Comparison of ENCODE assay signal across 16 cellular contexts in genomic region chr10:101285519-101286070, GRCh38. TPM values are rescaled to one million over a fixed set of nuclear protein-coding genes. Genes with fewer than 3 reads are reported as not detected.
DNase-seq lines count a peak whose midpoint lies in the region; ATAC-seq and TF ChIP-seq lines count a peak whose summit lies in the region.
"Had no signal": no experiment of that assay in that cellular context is flagged by ENCODE, and none has a peak within 500 bp of the region (broad histone marks: within the 10 kb centered on the region; RNA-seq: fewer than 3 reads in every experiment).

No MANE protein-coding gene starts in this region.

- no peaks in the 10 kb centered on the region for H3K36me3 ChIP-seq in iPS-20b (ENCODE audit: insufficient read depth, low read depth, low read length)
- no peaks in the 10 kb centered on the region for H3K36me3 ChIP-seq in CD8-positive, alpha-beta T cell (ENCODE audit: insufficient read depth, low read length)
- H3K36me3 ChIP-seq in esophagus squamous epithelium, result no peaks in the 10 kb centered on the region
- H3K36me3 ChIP-seq: gastrocnemius medialis had no signal

- no peak overlapping the region for H3K4me3 Mint-ChIP-seq in CD8-positive, alpha-beta T cell
- H3K4me3 Mint-ChIP-seq: activated naive CD4-positive, alpha-beta T cell treated with anti-CD3 and anti-CD28 coated beads for 36 hours; B cell; stimulated activated naive B cell treated with anti-CD40 and anti-IgM and Interleukin-4, amounts not matched to agents 10 μg/mL and 1 μg/mL and 100 μg/mL, for 72 hours had no signal

- H3K27ac ChIP-seq in iPS-20b (ENCODE audit: low read length) (no peak overlapping the region), esophagus squamous epithelium (no peak overlapping the region)
- H3K27ac ChIP-seq in CD8-positive, alpha-beta T cell (ENCODE audit: low read depth, low read length), result no peak overlapping the region
- H3K27ac ChIP-seq: gastrocnemius medialis had no signal

- H3K36me3 Mint-ChIP-seq in CD8-positive, alpha-beta T cell, result no peaks in the 10 kb centered on the region
- H3K36me3 Mint-ChIP-seq: stimulated activated naive B cell treated with anti-CD40 and anti-IgM and Interleukin-4, amounts not matched to agents 10 μg/mL and 1 μg/mL and 100 μg/mL, for 72 hours had no signal

- H3K9ac ChIP-seq in iPS-20b (ENCODE audit: low read depth, low read length), result no peak overlapping the region

- peaks cover 41% of the 10 kb centered on the region for H3K4me1 ChIP-seq in iPS-20b (ENCODE audit: insufficient read depth, low read length)
- peaks cover 5% of the 10 kb centered on the region for H3K4me1 ChIP-seq in CD8-positive, alpha-beta T cell (ENCODE audit: insufficient read depth, low read length)
- peaks cover 0 to 21% (median 0%) of the 10 kb centered on the region in 3 donors for H3K4me1 ChIP-seq in esophagus squamous epithelium
- H3K4me1 ChIP-seq: gastrocnemius medialis had no signal

- H3K27ac Mint-ChIP-seq in CD8-positive, alpha-beta T cell, result no peak overlapping the region
- H3K27ac Mint-ChIP-seq: activated naive CD4-positive, alpha-beta T cell treated with anti-CD3 and anti-CD28 coated beads for 36 hours; B cell; stimulated activated naive B cell treated with anti-CD40 and anti-IgM and Interleukin-4, amounts not matched to agents 10 μg/mL and 1 μg/mL and 100 μg/mL, for 72 hours had no signal

- H3K27me3 Mint-ChIP-seq in CD8-positive, alpha-beta T cell (ENCODE audit: low read depth), result peaks cover 81% of the 10 kb centered on the region

- 3 to 4% methylated on average over 5 of the region's 15 CpGs for WGBS in esophagus squamous epithelium, 2 donors

- intact Hi-C loops in CD8-positive, alpha-beta T cell (cut with DNase I, micrococcal nuclease), result no loop called here
- intact Hi-C loops in esophagus squamous epithelium (cut with DNase I), result loop anchor here (5.0 kb wide), 1 partner anchor 68 kb away; no protein-coding TSS in a partner anchor

- peak; percentile 55 for DNase-seq in DMS153 treated with DMSO at 0.1 percent for 48 hours (lab: John Stamatoyannopoulos, UW; ENCODE audit: unreplicated experiment)
- DNase-seq in NCI-H1105 treated with DMSO at 0.1 percent for 48 hours (lab: John Stamatoyannopoulos, UW), result peak; percentile 82
- peak; percentile 15 for DNase-seq in NCI-H526 treated with DMSO at 0.1 percent for 48 hours (lab: John Stamatoyannopoulos, UW)
- DNase-seq in CD8-positive, alpha-beta T cell, result no peak
- no peak for DNase-seq in esophagus squamous epithelium (lab: John Stamatoyannopoulos, UW)
- DNase-seq: activated naive CD4-positive, alpha-beta T cell treated with anti-CD3 and anti-CD28 coated beads for 36 hours; gastrocnemius medialis; stimulated activated CD4-positive, alpha-beta T cell treated with anti-CD3 and anti-CD28 coated beads, Interleukin-4, amount 100 ng/mL, for 4 hours; stimulated activated naive B cell treated with anti-CD40 and anti-IgM and Interleukin-4, amounts not matched to agents 10 μg/mL and 1 μg/mL and 100 μg/mL, for 72 hours had no signal

- peak overlapping the region; percentile 36; the same call in 1 of the 2 replicates for H3K4me3 ChIP-seq in iPS-20b (ENCODE audit: low read length)
- H3K4me3 ChIP-seq in CD8-positive, alpha-beta T cell (ENCODE audit: low read depth, low read length), result no peak overlapping the region
- no peak overlapping the region for H3K4me3 ChIP-seq in esophagus squamous epithelium
- H3K4me3 ChIP-seq: gastrocnemius medialis had no signal

- H3K4me1 Mint-ChIP-seq in CD8-positive, alpha-beta T cell (ENCODE audit: low read depth), result peaks cover 11% of the 10 kb centered on the region

- H3K9me3 Mint-ChIP-seq in CD8-positive, alpha-beta T cell, result no peaks in the 10 kb centered on the region
- H3K9me3 Mint-ChIP-seq: activated naive CD4-positive, alpha-beta T cell treated with anti-CD3 and anti-CD28 coated beads for 36 hours; stimulated activated naive B cell treated with anti-CD40 and anti-IgM and Interleukin-4, amounts not matched to agents 10 μg/mL and 1 μg/mL and 100 μg/mL, for 72 hours had no signal

- CTCF ChIA-PET in CD8-positive, alpha-beta T cell (lab: Charles Lee), result no interaction called here

- TF ChIP-seq POLR2A in esophagus squamous epithelium (IDR thresholded peaks at IDR 0.05), result no peak

- POLR2A ChIA-PET in CD8-positive, alpha-beta T cell (lab: Charles Lee), result no interaction called here

- TF ChIP-seq CTCF in CD8-positive, alpha-beta T cell (IDR thresholded peaks at IDR 0.05), result no peak
- no peak for TF ChIP-seq CTCF in esophagus squamous epithelium (IDR thresholded peaks at IDR 0.05)

- H3K9me3 ChIP-seq in iPS-20b (ENCODE audit: insufficient read depth, low read depth, low read length) (no peaks in the 10 kb centered on the region; the same call in 1 of the 2 replicates), esophagus squamous epithelium (no peaks in the 10 kb centered on the region)
- H3K9me3 ChIP-seq in CD8-positive, alpha-beta T cell (ENCODE audit: low read length), result no peaks in the 10 kb centered on the region
- H3K9me3 ChIP-seq: gastrocnemius medialis had no signal

- peaks cover 95% of the 10 kb centered on the region for H3K27me3 ChIP-seq in iPS-20b (ENCODE audit: insufficient read depth, low read length)
- peaks cover 35% of the 10 kb centered on the region for H3K27me3 ChIP-seq in CD8-positive, alpha-beta T cell (ENCODE audit: insufficient read depth, low read length)
- H3K27me3 ChIP-seq in esophagus squamous epithelium, result peaks cover 0 to 100% (median 13%) of the 10 kb centered on the region in 4 donors

- no peak for ATAC-seq in CD8-positive, alpha-beta T cell
- ATAC-seq in HG02885 (IDR thresholded peaks at IDR 0.05; ENCODE audit: poor library complexity, unreplicated experiment), result no peak
- no peak for ATAC-seq in GM18858 (IDR thresholded peaks at IDR 0.05; ENCODE audit: unreplicated experiment)
- ATAC-seq: gastrocnemius medialis; HCT116; sciatic nerve; stimulated activated naive B cell treated with anti-CD40 and anti-IgM and Interleukin-4, amounts not matched to agents 10 μg/mL and 1 μg/mL and 100 μg/mL, for 72 hours had no signal

RNA-seq across cellular contexts. Expression of gene LBX1, which starts 56.3 kb away (rescaled TPM):
- not detected for total RNA-seq in CD8-positive, alpha-beta T cell
- not detected for total RNA-seq in esophagus squamous epithelium
- total RNA-seq: activated CD8-positive, alpha-beta memory T cell treated with anti-CD3 and anti-CD28 coated beads for 36 hours; activated naive CD4-positive, alpha-beta T cell treated with anti-CD3 and anti-CD28 coated beads for 36 hours; B cell; sciatic nerve had no signal

Comparison
In these comparisons a context has a peak if more than half of its experiments do, and no peak if none do; other contexts are left out.
1. DNase-seq: peak in DMS153 treated with DMSO at 0.1 percent for 48 hours (single experiment), NCI-H1105 treated with DMSO at 0.1 percent for 48 hours (single experiment) and NCI-H526 treated with DMSO at 0.1 percent for 48 hours (single experiment); none in CD8-positive, alpha-beta T cell (0 of 7) and esophagus squamous epithelium (single experiment).